In genomic region chr3:13070622-13071021, GRCh38 we compare ENCODE assay signal across 15 cellular contexts. TPM values are rescaled to one million over a fixed set of nuclear protein-coding genes. Genes with fewer than 3 reads are reported as not detected.
A peak's percentile ranks its signal among the peaks of the same experiment; 100 is the strongest.
DNase-seq lines count a peak whose midpoint lies in the region; ATAC-seq and TF ChIP-seq lines count a peak whose summit lies in the region.
"Had no signal": no experiment of that assay in that cellular context is flagged by ENCODE, and none has a peak within 500 bp of the region (broad histone marks: within the 10 kb centered on the region; RNA-seq: fewer than 3 reads in every experiment).

No MANE protein-coding gene starts in this region.

- 0 out of 20 replicates have a peak overlapping the region, but pooled peaks of 1 of the 10 experiments have one; percentile 19 for H3K4me3 ChIP-seq in BLaER1 treated with 17β-estradiol and CSF1 and Interleukin-3, amounts not matched to agents 10 nM and 100 nM
- no peak overlapping the region for H3K4me3 ChIP-seq in CD8-positive, alpha-beta T cell (ENCODE audit: low read depth, low read length)
- H3K4me3 ChIP-seq in naive thymus-derived CD4-positive, alpha-beta T cell (ENCODE audit: low read length) = no peak overlapping the region
- no peak overlapping the region for H3K4me3 ChIP-seq in right lobe of liver
- no peak overlapping the region for H3K4me3 ChIP-seq in mammary epithelial cell (replicated peaks in 1 of 3; ENCODE audit: insufficient read depth in 1 of 3, low read depth in 2 of 3, low read length in 3 of 3)
- H3K4me3 ChIP-seq: colonic mucosa, PC-9, psoas muscle had no signal

- TF ChIP-seq CTCF in CD8-positive, alpha-beta T cell (IDR thresholded peaks at IDR 0.05) = no peak
- no peak for TF ChIP-seq CTCF in right lobe of liver (IDR thresholded peaks at IDR 0.05)
- no peak for TF ChIP-seq CTCF in mammary epithelial cell (conservative IDR thresholded peaks at IDR 0.05 in 1 of 2, IDR thresholded peaks at IDR 0.05 in 1 of 2; ENCODE audit: extremely low read depth in 1 of 2, insufficient read depth in 1 of 2, low read depth in 1 of 2, low read length in 2 of 2)

- dilution Hi-C loops in mammary epithelial cell (cut with HindIII; ENCODE audit: low sequenced_read_pairs) = no loop called here

- WGBS in right lobe of liver (ENCODE audit: insufficient coverage, low coverage, low lambda C conversion rate, missing lambda C conversion rate) = 80% methylated on average over 1 of the region's 7 CpGs
- 64% methylated on average over 6 of the region's 7 CpGs for WGBS in mammary epithelial cell (ENCODE audit: low coverage, missing lambda C conversion rate)

- DNase-seq in CD8-positive, alpha-beta T cell = no peak
- no peak for DNase-seq in activated CD8-positive, alpha-beta T cell treated with anti-CD3 and anti-CD28 coated beads, Interleukin-2, amount 10 ng/mL, durations not matched to agents 7 days and 5 days
- DNase-seq in naive thymus-derived CD4-positive, alpha-beta T cell = no peak
- DNase-seq in right lobe of liver = no peak
- no peak for DNase-seq in mammary epithelial cell
- DNase-seq: activated gamma-delta T cell treated with Interleukin-2 at 50 U/mL for 16 hours; colonic mucosa; NCI-H1105; PC-9; psoas muscle; stimulated activated CD8-positive, alpha-beta memory T cell treated with anti-CD3 and anti-CD28 coated beads, Interleukin-4, amount 100 ng/mL, for 48 hours had no signal

- H3K27ac Mint-ChIP-seq in CD8-positive, alpha-beta T cell = peak overlapping the region; percentile 86
- H3K27ac Mint-ChIP-seq in activated CD8-positive, alpha-beta T cell treated with anti-CD3 and anti-CD28 coated beads, Interleukin-2, amount 10 ng/mL, durations not matched to agents 7 days and 5 days = peak overlapping the region; percentile 99
- peak overlapping the region in 4 of 9 donors; percentile 70 to 93 (median 80) for H3K27ac Mint-ChIP-seq in naive thymus-derived CD4-positive, alpha-beta T cell
- H3K27ac Mint-ChIP-seq: nephron had no signal

- in situ Hi-C loops in mammary epithelial cell (cut with MboI; ENCODE audit: low sequenced_read_pairs in 2 of 2) = loop anchor here in 1 of 2 donors (10.0 kb wide), 1 partner anchor 814 kb away; the partner anchor contains the start of gene WNT7A

- H3K9me3 ChIP-seq in BLaER1 treated with 17β-estradiol and CSF1 and Interleukin-3, amounts not matched to agents 10 nM and 100 nM (replicated peaks in 1 of 11) = no peaks in the 10 kb centered on the region
- no peaks in the 10 kb centered on the region for H3K9me3 ChIP-seq in CD8-positive, alpha-beta T cell (ENCODE audit: low read length)
- H3K9me3 ChIP-seq in naive thymus-derived CD4-positive, alpha-beta T cell (ENCODE audit: control insufficient read depth in 2 of 3, low read length in 3 of 3) = no peaks in the 10 kb centered on the region
- H3K9me3 ChIP-seq in right lobe of liver (no peaks in the 10 kb centered on the region), mammary epithelial cell (replicated peaks; ENCODE audit: insufficient read depth, low read length) (no peaks in the 10 kb centered on the region)
- H3K9me3 ChIP-seq: colonic mucosa, psoas muscle had no signal

- no peak for TF ChIP-seq POLR2A in right lobe of liver (IDR thresholded peaks at IDR 0.05)

- no peak overlapping the region for H2AFZ ChIP-seq in mammary epithelial cell (ENCODE audit: low read depth, low read length)
- H2AFZ ChIP-seq: PC-9 had no signal

- no peaks in the 10 kb centered on the region for H3K27me3 Mint-ChIP-seq in CD8-positive, alpha-beta T cell (ENCODE audit: low read depth)
- peaks cover 12% of the 10 kb centered on the region for H3K27me3 Mint-ChIP-seq in activated CD8-positive, alpha-beta T cell treated with anti-CD3 and anti-CD28 coated beads, Interleukin-2, amount 10 ng/mL, durations not matched to agents 7 days and 5 days (ENCODE audit: low read depth)
- H3K27me3 Mint-ChIP-seq in naive thymus-derived CD4-positive, alpha-beta T cell = peaks cover 8 to 23% (median 12%) of the 10 kb centered on the region in 5 donors

- peak overlapping the region; percentile 74 to 100 (median 93) for H3K4me2 ChIP-seq in BLaER1 treated with 17β-estradiol and CSF1 and Interleukin-3, amounts not matched to agents 10 nM and 100 nM
- H3K4me2 ChIP-seq in mammary epithelial cell (ENCODE audit: insufficient read depth, low read depth, low read length) = no peak overlapping the region
- H3K4me2 ChIP-seq: PC-9 had no signal

- BruUV-seq in mammary epithelial cell (replicated peaks; lab: Mats Ljungman, UMichigan) = no TSS peak

- intact Hi-C loops in CD8-positive, alpha-beta T cell (cut with DNase I, micrococcal nuclease) = loop anchor here in 1 of 2 experiments (5.0 kb wide), 1 partner anchor 58 kb away; no protein-coding TSS in a partner anchor
- intact Hi-C loops in naive thymus-derived CD4-positive, alpha-beta T cell (cut with micrococcal nuclease) = loop anchor here in 1 of 2 donors (10.0 kb wide), 1 partner anchor 1054 kb away; the partner anchor contains the start of genes CHCHD4 and TMEM43
- intact Hi-C loops in right lobe of liver (cut with DNase I) (no loop called here), mammary epithelial cell (cut with micrococcal nuclease) (no loop called here)

- H4K20me1 ChIP-seq in BLaER1 treated with 17β-estradiol and CSF1 and Interleukin-3, amounts not matched to agents 10 nM and 100 nM = peaks cover 0 to 23% (median 0%) of the 10 kb centered on the region in 11 experiments; a peak in 5 of 22 replicates
- no peaks in the 10 kb centered on the region for H4K20me1 ChIP-seq in mammary epithelial cell (ENCODE audit: insufficient read depth, low read length)

- H3K27me3 ChIP-seq in BLaER1 treated with 17β-estradiol and CSF1 and Interleukin-3, amounts not matched to agents 10 nM and 100 nM = peaks cover 0 to 25% (median 0%) of the 10 kb centered on the region in 11 experiments; a peak in 6 of 22 replicates
- no peaks in the 10 kb centered on the region for H3K27me3 ChIP-seq in CD8-positive, alpha-beta T cell (ENCODE audit: insufficient read depth, low read length)
- peaks cover 0 to 3% of the 10 kb centered on the region in 2 donors for H3K27me3 ChIP-seq in naive thymus-derived CD4-positive, alpha-beta T cell (ENCODE audit: control insufficient read depth in 2 of 2, insufficient read depth in 2 of 2, low read length in 2 of 2)
- H3K27me3 ChIP-seq in right lobe of liver = no peaks in the 10 kb centered on the region
- peaks cover 15% of the 10 kb centered on the region for H3K27me3 ChIP-seq in mammary epithelial cell (ENCODE audit: insufficient read depth, low read length)

- H3K36me3 ChIP-seq in BLaER1 treated with 17β-estradiol and CSF1 and Interleukin-3, amounts not matched to agents 10 nM and 100 nM = no peaks in the 10 kb centered on the region
- no peaks in the 10 kb centered on the region for H3K36me3 ChIP-seq in CD8-positive, alpha-beta T cell (ENCODE audit: insufficient read depth, low read length)
- H3K36me3 ChIP-seq in naive thymus-derived CD4-positive, alpha-beta T cell (ENCODE audit: control insufficient read depth in 2 of 3, insufficient read depth in 3 of 3, low read length in 3 of 3) = no peaks in the 10 kb centered on the region
- H3K36me3 ChIP-seq in right lobe of liver = no peaks in the 10 kb centered on the region
- no peaks in the 10 kb centered on the region for H3K36me3 ChIP-seq in mammary epithelial cell (ENCODE audit: insufficient read depth, low read length)
- H3K36me3 ChIP-seq: colonic mucosa had no signal

- CTCF ChIA-PET in CD8-positive, alpha-beta T cell (lab: Charles Lee) = interaction anchor here (1.3 to 2.5 kb wide), 2 partner anchors 22 to 31 kb away, joined by 3 to 10 read pairs; no protein-coding TSS in a partner anchor
- CTCF ChIA-PET in activated CD8-positive, alpha-beta T cell treated with anti-CD3 and anti-CD28 coated beads, Interleukin-2, amount 10 ng/mL, durations not matched to agents 7 days and 5 days (lab: Charles Lee) = interaction anchor here (1.0 to 2.2 kb wide), 3 partner anchors 21 to 75 kb away, joined by 4 to 7 read pairs (median 4); no protein-coding TSS in a partner anchor
- CTCF ChIA-PET in naive thymus-derived CD4-positive, alpha-beta T cell (lab: Charles Lee) = interaction anchor here (0.6 to 1.7 kb wide), 2 partner anchors 21 to 587 kb away, joined by 3 to 4 read pairs; no protein-coding TSS in a partner anchor
- CTCF ChIA-PET in mammary epithelial cell (lab: Charles Lee; ENCODE audit: low non-redundant PET) = interaction anchor here (0.5 kb wide), 1 partner anchor 21 kb away, joined by 4 read pairs; no protein-coding TSS in a partner anchor

- H3K9me3 Mint-ChIP-seq in CD8-positive, alpha-beta T cell = no peaks in the 10 kb centered on the region
- no peaks in the 10 kb centered on the region for H3K9me3 Mint-ChIP-seq in activated CD8-positive, alpha-beta T cell treated with anti-CD3 and anti-CD28 coated beads, Interleukin-2, amount 10 ng/mL, durations not matched to agents 7 days and 5 days (ENCODE audit: insufficient read depth)
- peaks cover 0 to 3% (median 0%) of the 10 kb centered on the region in 11 donors for H3K9me3 Mint-ChIP-seq in naive thymus-derived CD4-positive, alpha-beta T cell
- H3K9me3 Mint-ChIP-seq: nephron had no signal

- H3K4me3 Mint-ChIP-seq in CD8-positive, alpha-beta T cell = peak overlapping the region; percentile 40
- peak overlapping the region; percentile 73 for H3K4me3 Mint-ChIP-seq in activated CD8-positive, alpha-beta T cell treated with anti-CD3 and anti-CD28 coated beads, Interleukin-2, amount 10 ng/mL, durations not matched to agents 7 days and 5 days
- H3K4me3 Mint-ChIP-seq in naive thymus-derived CD4-positive, alpha-beta T cell = peak overlapping the region in 9 of 10 donors; percentile 5 to 77 (median 64)
- H3K4me3 Mint-ChIP-seq: nephron had no signal

- peak overlapping the region in 9 of 11 experiments; percentile 70 to 90 (median 79); a peak in 16 of 22 replicates for H3K27ac ChIP-seq in BLaER1 treated with 17β-estradiol and CSF1 and Interleukin-3, amounts not matched to agents 10 nM and 100 nM
- no peak overlapping the region for H3K27ac ChIP-seq in CD8-positive, alpha-beta T cell (ENCODE audit: low read depth, low read length)
- no peak overlapping the region for H3K27ac ChIP-seq in naive thymus-derived CD4-positive, alpha-beta T cell (ENCODE audit: low read depth, low read length)
- H3K27ac ChIP-seq in right lobe of liver (no peak overlapping the region), mammary epithelial cell (ENCODE audit: insufficient read depth, low read depth, low read length) (no peak overlapping the region)
- H3K27ac ChIP-seq: colonic mucosa, KMS-11, PC-9, psoas muscle had no signal

- H3K9ac ChIP-seq in BLaER1 treated with 17β-estradiol and CSF1 and Interleukin-3, amounts not matched to agents 10 nM and 100 nM = peak overlapping the region in 8 of 11 experiments; percentile 58 to 83 (median 70); a peak in 17 of 22 replicates
- no peak overlapping the region for H3K9ac ChIP-seq in mammary epithelial cell (ENCODE audit: insufficient read depth, low read length)
- H3K9ac ChIP-seq: KMS-11 had no signal

- H3K4me1 Mint-ChIP-seq in CD8-positive, alpha-beta T cell (ENCODE audit: low read depth) = peaks cover 43% of the 10 kb centered on the region
- peaks cover 72% of the 10 kb centered on the region for H3K4me1 Mint-ChIP-seq in activated CD8-positive, alpha-beta T cell treated with anti-CD3 and anti-CD28 coated beads, Interleukin-2, amount 10 ng/mL, durations not matched to agents 7 days and 5 days (ENCODE audit: low read depth)
- peaks cover 20 to 68% (median 40%) of the 10 kb centered on the region in 7 donors for H3K4me1 Mint-ChIP-seq in naive thymus-derived CD4-positive, alpha-beta T cell

- H3K79me2 ChIP-seq in mammary epithelial cell (ENCODE audit: insufficient read depth, low read length) = no peaks in the 10 kb centered on the region

- peaks cover 84 to 100% (median 100%) of the 10 kb centered on the region in 10 experiments for H3K4me1 ChIP-seq in BLaER1 treated with 17β-estradiol and CSF1 and Interleukin-3, amounts not matched to agents 10 nM and 100 nM
- H3K4me1 ChIP-seq in CD8-positive, alpha-beta T cell (ENCODE audit: insufficient read depth, low read length) = peaks cover 46% of the 10 kb centered on the region
- H3K4me1 ChIP-seq in naive thymus-derived CD4-positive, alpha-beta T cell (ENCODE audit: control insufficient read depth in 2 of 2, insufficient read depth in 2 of 2, low read length in 2 of 2) = peaks cover 30% of the 10 kb centered on the region in 2 donors
- H3K4me1 ChIP-seq in right lobe of liver (no peaks in the 10 kb centered on the region), mammary epithelial cell (ENCODE audit: insufficient read depth, low read length) (no peaks in the 10 kb centered on the region)
- H3K4me1 ChIP-seq: colonic mucosa had no signal

- ATAC-seq in CD8-positive, alpha-beta T cell = no peak
- no peak for ATAC-seq in activated CD8-positive, alpha-beta T cell treated with anti-CD3 and anti-CD28 coated beads, Interleukin-2, amount 10 ng/mL, durations not matched to agents 7 days and 5 days
- no peak for ATAC-seq in naive thymus-derived CD4-positive, alpha-beta T cell
- no peak for ATAC-seq in GM19455 (IDR thresholded peaks at IDR 0.05; ENCODE audit: unreplicated experiment)
- no peak for ATAC-seq in right lobe of liver
- ATAC-seq: psoas muscle had no signal

- POLR2A ChIA-PET in CD8-positive, alpha-beta T cell (lab: Charles Lee) = no interaction called here
- POLR2A ChIA-PET in activated CD8-positive, alpha-beta T cell treated with anti-CD3 and anti-CD28 coated beads, Interleukin-2, amount 10 ng/mL, durations not matched to agents 7 days and 5 days (lab: Charles Lee) = interaction anchor here (1.0 to 1.9 kb wide), 2 partner anchors 21 to 55 kb away, joined by 3 to 8 read pairs; no protein-coding TSS in a partner anchor
- POLR2A ChIA-PET in naive thymus-derived CD4-positive, alpha-beta T cell (lab: Charles Lee) = interaction anchor here (0.5 to 1.1 kb wide), 3 partner anchors 58 to 75 kb away, joined by 3 read pairs; no protein-coding TSS in a partner anchor

- H3K36me3 Mint-ChIP-seq in CD8-positive, alpha-beta T cell = no peaks in the 10 kb centered on the region
- H3K36me3 Mint-ChIP-seq in activated CD8-positive, alpha-beta T cell treated with anti-CD3 and anti-CD28 coated beads, Interleukin-2, amount 10 ng/mL, durations not matched to agents 7 days and 5 days (ENCODE audit: low read depth) = peaks cover 23% of the 10 kb centered on the region
- peaks cover 0 to 5% (median 0%) of the 10 kb centered on the region in 5 donors for H3K36me3 Mint-ChIP-seq in naive thymus-derived CD4-positive, alpha-beta T cell

RNA-seq across cellular contexts. Expression of gene IQSEC1, which starts 2.6 kb away (rescaled TPM):
- 10 to 100 TPM; 71.2 to 79.0 TPM for total RNA-seq in CD8-positive, alpha-beta T cell
- 10 to 100 TPM; 47.8 to 53.8 TPM for total RNA-seq in activated CD8-positive, alpha-beta T cell treated with anti-CD3 and anti-CD28 coated beads, Interleukin-2, amount 10 ng/mL, durations not matched to agents 7 days and 5 days
- 100 to 1,000 TPM in 1 of 5 experiments, 10 to 100 TPM in 4; 51.8 to 163 (median 79.5) TPM for total RNA-seq in naive thymus-derived CD4-positive, alpha-beta T cell
- polyA plus RNA-seq in naive thymus-derived CD4-positive, alpha-beta T cell = 10 to 100 TPM; 21.1 to 38.8 TPM
- total RNA-seq in right lobe of liver = 10 to 100 TPM; 32.1 to 61.3 (median 48.9) TPM
- total RNA-seq in mammary epithelial cell = 10 to 100 TPM; 15.6 to 32.8 TPM
- 4.0 TPM for polyA plus RNA-seq in mammary epithelial cell
- polyA minus RNA-seq in mammary epithelial cell = 11.0 TPM

Comparison
In these comparisons a context has a peak if more than half of its experiments do, and no peak if none do; other contexts are left out.
1. H3K27ac ChIP-seq: peak in BLaER1 treated with 17β-estradiol and CSF1 and Interleukin-3, amounts not matched to agents 10 nM and 100 nM (9 of 11); none in CD8-positive, alpha-beta T cell (single experiment), naive thymus-derived CD4-positive, alpha-beta T cell (single experiment), right lobe of liver (0 of 3) and mammary epithelial cell (single experiment).
2. Peak in every context shown above with its lines, with median percentiles within 50 percentile points of each other: H3K4me3 Mint-ChIP-seq.